In genomic region chr1:108877858-108878257, GRCh38 we compare ENCODE assay signal across 8 cellular contexts. TPM values are rescaled to one million over a fixed set of nuclear protein-coding genes. Genes with fewer than 3 reads are reported as not detected.
A peak's percentile ranks its signal among the peaks of the same experiment; 100 is the strongest.
DNase-seq lines count a peak whose midpoint lies in the region; ATAC-seq and TF ChIP-seq lines count a peak whose summit lies in the region.

No MANE protein-coding gene starts in this region.

- peak; percentile 45 for DNase-seq in DMS53 (lab: John Stamatoyannopoulos, UW)
- no peak for DNase-seq in DMS53 treated with DMSO at 0.1 percent for 48 hours (lab: John Stamatoyannopoulos, UW; ENCODE audit: unreplicated experiment)
- DNase-seq in NB4 (ENCODE audit: low read depth): peak; percentile 41
- peak; percentile 46 for DNase-seq in choroid plexus epithelial cell (ENCODE audit: low read depth)
- peak; percentile 53 for DNase-seq in myocyte (ENCODE audit: low read depth)
- no peak for DNase-seq in omental fat pad (ENCODE audit: low spot score)
- no peak for DNase-seq in HPDE6-E6E7 (ENCODE audit: extremely low spot score)

- no peak for TF ChIP-seq POLR2A in NB4 (IDR thresholded peaks at IDR 0.05; ENCODE audit: extremely low read depth, insufficient read length)

- TF ChIP-seq CTCF in NB4 (IDR thresholded peaks at IDR 0.05; ENCODE audit: low read depth, low read length): no peak
- TF ChIP-seq CTCF in choroid plexus epithelial cell (conservative IDR thresholded peaks at IDR 0.05; ENCODE audit: low read depth, low read length): no peak
- no peak for TF ChIP-seq CTCF in omental fat pad (IDR thresholded peaks at IDR 0.05)

- H3K4me3 ChIP-seq in NB4 (ENCODE audit: low read depth, low read length) (peak overlapping the region; percentile 86), choroid plexus epithelial cell (ENCODE audit: low read depth, low read length) (peak overlapping the region; percentile 78)

- no peak for ATAC-seq in omental fat pad (ENCODE audit: low FRiP score)
- no peak for ATAC-seq in HG02759 (IDR thresholded peaks at IDR 0.05; ENCODE audit: unreplicated experiment)

RNA-seq across cellular contexts. Expression of gene GPSM2, which starts 1.1 kb away (rescaled TPM):
- total RNA-seq in myocyte (103 and 146 TPM in 2 replicates), omental fat pad (10 to 100 TPM in 2 of 4 donors, 1 to 10 TPM in 2; 4.0 to 24.4 (median 8.7) TPM)
- 7.7 TPM for polyA plus RNA-seq in myocyte (2012)

RNA-seq across cellular contexts. Expression of gene AKNAD1, which starts 21.0 kb away (rescaled TPM):
- total RNA-seq in myocyte (0.31 and 1.8 TPM in 2 replicates), omental fat pad (under 1 TPM in 1 of 4 donors, not detected in 3; 0.84 TPM)
- polyA plus RNA-seq in myocyte (2012): 0.44 TPM

Comparison
In these comparisons a context has a peak if more than half of its experiments do, and no peak if none do; other contexts are left out.
1. DNase-seq: peak in DMS53 (single experiment), NB4 (single experiment), choroid plexus epithelial cell (single experiment) and myocyte (single experiment); none in DMS53 treated with DMSO at 0.1 percent for 48 hours (single experiment), omental fat pad (single experiment) and HPDE6-E6E7 (single experiment).